Comparison of ENCODE assay signal across 1 cellular context in the genomic region with DNA sequence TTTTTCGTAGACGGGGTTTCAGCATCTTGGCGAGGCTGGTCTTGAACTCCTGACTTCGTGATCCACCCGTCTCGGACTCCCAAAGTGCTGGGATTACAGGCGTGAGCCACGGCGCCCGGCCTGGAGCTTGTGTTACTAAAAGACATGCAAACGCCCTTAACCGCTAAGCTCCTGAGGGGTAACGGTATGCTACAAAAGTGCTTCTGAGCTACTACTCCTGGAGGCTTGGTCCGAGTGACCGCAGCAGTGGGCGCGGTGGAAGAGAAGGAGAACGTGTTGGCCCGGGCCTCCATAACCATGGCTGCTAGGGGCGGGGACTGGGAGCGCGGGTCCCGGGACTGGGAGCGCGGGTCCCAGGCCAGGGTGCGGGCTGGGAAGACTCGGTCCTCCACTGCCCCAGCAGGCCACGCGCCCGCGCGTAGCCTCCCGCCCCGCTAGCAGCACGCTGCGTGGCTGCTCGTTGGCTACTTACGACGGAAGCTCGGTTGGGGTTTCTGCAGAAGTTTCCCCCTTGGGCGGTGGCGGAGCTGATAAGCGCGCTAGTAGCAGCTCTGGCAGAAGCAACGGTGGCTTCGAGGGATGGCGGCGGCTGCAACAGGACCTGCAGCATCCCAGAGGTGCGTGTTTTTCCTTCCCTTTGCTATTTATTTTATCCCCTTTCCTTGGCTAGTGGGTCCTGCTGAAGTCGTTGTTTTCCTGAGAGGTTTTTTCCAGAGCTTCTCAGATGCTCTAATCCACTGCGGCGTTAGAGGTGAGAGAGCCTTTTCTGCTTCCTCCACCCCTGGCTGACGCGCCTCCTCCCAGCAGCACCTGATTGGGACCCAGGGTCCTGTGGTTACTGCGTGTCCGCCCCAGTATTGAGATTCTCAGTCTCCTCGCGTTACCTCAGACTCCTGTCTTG.
TF ChIP-seq lines count a peak whose summit lies in the region.

No MANE protein-coding gene starts in this region.

TF ChIP-seq in K562, 482 proteins besides CTCF, POLR2A, EP300 and RAD21 (continued from another document and continues in another):
- TF ChIP-seq AFF4 (CRISPR knock-in tag; IDR thresholded peaks at IDR 0.05), result peak; percentile 82; the same call in 1 of the 2 replicates
- TF ChIP-seq ZNF134 (CRISPR knock-in tag; conservative IDR thresholded peaks at IDR 0.05), result peak; percentile 75
- TF ChIP-seq MIER1 (IDR thresholded peaks at IDR 0.05; ENCODE audit: low read depth), result 0 out of 2 replicates have a peak, but pooled peaks have one; percentile 34
- TF ChIP-seq FOXJ2 (tag; IDR thresholded peaks at IDR 0.05), result peak; percentile 81
- no peak for TF ChIP-seq STAT6 (CRISPR knock-in tag; IDR thresholded peaks at IDR 0.05)
- TF ChIP-seq ATF1 (CRISPR knock-in tag; IDR thresholded peaks at IDR 0.05), result no peak
- peak; percentile 92 for TF ChIP-seq ATF1 (tag; IDR thresholded peaks at IDR 0.05)
- peak; percentile 17; the same call in 1 of the 2 replicates for TF ChIP-seq DMBX1 (CRISPR knock-in tag; IDR thresholded peaks at IDR 0.05; ENCODE audit: borderline replicate concordance)
- TF ChIP-seq HOXB6 (CRISPR knock-in tag; IDR thresholded peaks at IDR 0.05; ENCODE audit: borderline replicate concordance), result no peak
- TF ChIP-seq, protein P1, sequence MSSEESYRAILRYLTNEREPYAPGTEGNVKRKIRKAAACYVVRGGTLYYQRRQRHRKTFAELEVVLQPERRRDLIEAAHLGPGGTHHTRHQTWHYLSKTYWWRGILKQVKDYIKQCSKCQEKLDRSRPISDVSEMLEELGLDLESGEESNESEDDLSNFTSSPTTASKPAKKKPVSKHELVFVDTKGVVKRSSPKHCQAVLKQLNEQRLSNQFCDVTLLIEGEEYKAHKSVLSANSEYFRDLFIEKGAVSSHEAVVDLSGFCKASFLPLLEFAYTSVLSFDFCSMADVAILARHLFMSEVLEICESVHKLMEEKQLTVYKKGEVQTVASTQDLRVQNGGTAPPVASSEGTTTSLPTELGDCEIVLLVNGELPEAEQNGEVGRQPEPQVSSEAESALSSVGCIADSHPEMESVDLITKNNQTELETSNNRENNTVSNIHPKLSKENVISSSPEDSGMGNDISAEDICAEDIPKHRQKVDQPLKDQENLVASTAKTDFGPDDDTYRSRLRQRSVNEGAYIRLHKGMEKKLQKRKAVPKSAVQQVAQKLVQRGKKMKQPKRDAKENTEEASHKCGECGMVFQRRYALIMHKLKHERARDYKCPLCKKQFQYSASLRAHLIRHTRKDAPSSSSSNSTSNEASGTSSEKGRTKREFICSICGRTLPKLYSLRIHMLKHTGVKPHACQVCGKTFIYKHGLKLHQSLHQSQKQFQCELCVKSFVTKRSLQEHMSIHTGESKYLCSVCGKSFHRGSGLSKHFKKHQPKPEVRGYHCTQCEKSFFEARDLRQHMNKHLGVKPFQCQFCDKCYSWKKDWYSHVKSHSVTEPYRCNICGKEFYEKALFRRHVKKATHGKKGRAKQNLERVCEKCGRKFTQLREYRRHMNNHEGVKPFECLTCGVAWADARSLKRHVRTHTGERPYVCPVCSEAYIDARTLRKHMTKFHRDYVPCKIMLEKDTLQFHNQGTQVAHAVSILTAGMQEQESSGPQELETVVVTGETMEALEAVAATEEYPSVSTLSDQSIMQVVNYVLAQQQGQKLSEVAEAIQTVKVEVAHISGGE (CRISPR knock-in tag; IDR thresholded peaks at IDR 0.05), result peak in 2 of 3 experiments; percentile 60 to 92; a peak in 3 of 6 replicates
- TF ChIP-seq GATA2 (CRISPR knock-in tag; IDR thresholded peaks at IDR 0.05), result peak; percentile 52; the same call in 1 of the 2 replicates
- TF ChIP-seq SETDB1 (IDR thresholded peaks at IDR 0.05; ENCODE audit: low read length), result peak; percentile 32
- TF ChIP-seq, protein P2, sequence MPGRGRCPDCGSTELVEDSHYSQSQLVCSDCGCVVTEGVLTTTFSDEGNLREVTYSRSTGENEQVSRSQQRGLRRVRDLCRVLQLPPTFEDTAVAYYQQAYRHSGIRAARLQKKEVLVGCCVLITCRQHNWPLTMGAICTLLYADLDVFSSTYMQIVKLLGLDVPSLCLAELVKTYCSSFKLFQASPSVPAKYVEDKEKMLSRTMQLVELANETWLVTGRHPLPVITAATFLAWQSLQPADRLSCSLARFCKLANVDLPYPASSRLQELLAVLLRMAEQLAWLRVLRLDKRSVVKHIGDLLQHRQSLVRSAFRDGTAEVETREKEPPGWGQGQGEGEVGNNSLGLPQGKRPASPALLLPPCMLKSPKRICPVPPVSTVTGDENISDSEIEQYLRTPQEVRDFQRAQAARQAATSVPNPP (IDR thresholded peaks at IDR 0.05; ENCODE audit: borderline replicate concordance, insufficient read depth, insufficient read length), result no peak
- TF ChIP-seq, protein P3, sequence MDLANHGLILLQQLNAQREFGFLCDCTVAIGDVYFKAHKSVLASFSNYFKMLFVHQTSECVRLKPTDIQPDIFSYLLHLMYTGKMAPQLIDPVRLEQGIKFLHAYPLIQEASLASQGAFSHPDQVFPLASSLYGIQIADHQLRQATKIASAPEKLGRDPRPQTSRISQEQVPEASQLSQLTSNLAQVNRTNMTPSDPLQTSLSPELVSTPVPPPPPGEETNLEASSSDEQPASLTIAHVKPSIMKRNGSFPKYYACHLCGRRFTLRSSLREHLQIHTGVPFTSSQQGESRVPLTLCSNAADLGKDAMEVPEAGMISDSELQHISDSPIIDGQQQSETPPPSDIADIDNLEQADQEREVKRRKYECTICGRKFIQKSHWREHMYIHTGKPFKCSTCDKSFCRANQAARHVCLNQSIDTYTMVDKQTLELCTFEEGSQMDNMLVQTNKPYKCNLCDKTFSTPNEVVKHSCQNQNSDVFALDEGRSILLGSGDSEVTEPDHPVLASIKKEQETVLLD (IDR thresholded peaks at IDR 0.05), result no peak; the same call in 1 of the 2 replicates
- no peak; the same call in 1 of the 2 replicates for TF ChIP-seq SMARCA5 (IDR thresholded peaks at IDR 0.05)
- no peak for TF ChIP-seq ZNF239 (CRISPR knock-in tag; IDR thresholded peaks at IDR 0.05)
- TF ChIP-seq ZNF707 (CRISPR knock-in tag; conservative IDR thresholded peaks at IDR 0.05), result no peak
- TF ChIP-seq ZFP91 (CRISPR knock-in tag; IDR thresholded peaks at IDR 0.05), result 0 out of 2 replicates have a peak, but pooled peaks have one; percentile 5
- TF ChIP-seq, protein P4, sequence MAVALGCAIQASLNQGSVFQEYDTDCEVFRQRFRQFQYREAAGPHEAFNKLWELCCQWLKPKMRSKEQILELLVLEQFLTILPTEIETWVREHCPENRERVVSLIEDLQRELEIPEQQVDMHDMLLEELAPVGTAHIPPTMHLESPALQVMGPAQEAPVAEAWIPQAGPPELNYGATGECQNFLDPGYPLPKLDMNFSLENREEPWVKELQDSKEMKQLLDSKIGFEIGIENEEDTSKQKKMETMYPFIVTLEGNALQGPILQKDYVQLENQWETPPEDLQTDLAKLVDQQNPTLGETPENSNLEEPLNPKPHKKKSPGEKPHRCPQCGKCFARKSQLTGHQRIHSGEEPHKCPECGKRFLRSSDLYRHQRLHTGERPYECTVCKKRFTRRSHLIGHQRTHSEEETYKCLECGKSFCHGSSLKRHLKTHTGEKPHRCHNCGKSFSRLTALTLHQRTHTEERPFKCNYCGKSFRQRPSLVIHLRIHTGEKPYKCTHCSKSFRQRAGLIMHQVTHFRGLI (CRISPR knock-in tag; IDR thresholded peaks at IDR 0.05), result no peak
- TF ChIP-seq SRSF1 (IDR thresholded peaks at IDR 0.05; ENCODE audit: low read depth, low read length), result no peak
- no peak for TF ChIP-seq ZNF644 (tag; IDR thresholded peaks at IDR 0.05; ENCODE audit: low read depth)
- no peak for TF ChIP-seq ZBTB5 (IDR thresholded peaks at IDR 0.05)
- 0 out of 2 replicates have a peak, but pooled peaks have one; percentile 46 for TF ChIP-seq HDGF (IDR thresholded peaks at IDR 0.05)
- peak; percentile 87 for TF ChIP-seq POLR2B (IDR thresholded peaks at IDR 0.05; ENCODE audit: low read depth, partially characterized antibody)
- TF ChIP-seq ELK1 (CRISPR knock-in tag; IDR thresholded peaks at IDR 0.05), result no peak
- peak; percentile 55; the same call in 1 of the 2 replicates for TF ChIP-seq ARID1B (IDR thresholded peaks at IDR 0.05)
- TF ChIP-seq ELF1 (tag; IDR thresholded peaks at IDR 0.05), result no peak
- no peak for TF ChIP-seq SRSF9 (IDR thresholded peaks at IDR 0.05; ENCODE audit: borderline replicate concordance, low read depth, low read length)
- peak; percentile 17 to 85 (median 77) for TF ChIP-seq YY1 (IDR thresholded peaks at IDR 0.05; ENCODE audit: borderline replicate concordance in 1 of 3, control insufficient read depth in 1 of 3, extremely low read depth in 1 of 3, insufficient read depth in 3 of 3, insufficient read length in 1 of 3, insufficient replicate concordance in 2 of 3, low read depth in 1 of 3, low read length in 2 of 3)
